In the genomic region with DNA sequence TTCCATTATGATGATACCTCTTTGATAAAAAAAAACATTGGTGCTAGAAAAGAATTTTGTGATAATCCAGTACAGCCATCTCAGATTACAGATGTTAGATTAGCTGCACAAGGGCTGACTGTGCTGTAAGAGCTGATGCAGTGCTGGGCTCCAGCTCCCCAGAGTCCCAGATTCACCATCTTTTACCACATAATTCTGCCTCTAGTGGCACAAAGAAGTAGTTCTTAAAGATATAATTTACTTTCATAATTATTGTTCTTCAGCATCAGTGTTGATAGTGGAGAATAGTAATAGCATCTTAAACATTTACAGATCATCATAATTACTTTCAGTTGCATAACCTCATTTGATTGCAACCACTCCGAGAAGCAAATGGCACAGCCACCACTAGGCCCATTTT, we compare ENCODE assay signal across 1 cellular context.
TF ChIP-seq lines count a peak whose summit lies in the region.

No MANE protein-coding gene starts in this region.

TF ChIP-seq in SK-N-SH, 30 proteins besides CTCF, POLR2A, EP300 and RAD21 (continued from another document):
- TF ChIP-seq, protein P1, sequence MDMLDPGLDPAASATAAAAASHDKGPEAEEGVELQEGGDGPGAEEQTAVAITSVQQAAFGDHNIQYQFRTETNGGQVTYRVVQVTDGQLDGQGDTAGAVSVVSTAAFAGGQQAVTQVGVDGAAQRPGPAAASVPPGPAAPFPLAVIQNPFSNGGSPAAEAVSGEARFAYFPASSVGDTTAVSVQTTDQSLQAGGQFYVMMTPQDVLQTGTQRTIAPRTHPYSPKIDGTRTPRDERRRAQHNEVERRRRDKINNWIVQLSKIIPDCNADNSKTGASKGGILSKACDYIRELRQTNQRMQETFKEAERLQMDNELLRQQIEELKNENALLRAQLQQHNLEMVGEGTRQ (IDR thresholded peaks at IDR 0.05; ENCODE audit: borderline replicate concordance, low read depth, low read length), result no peak
